29 cellular contexts compared by ENCODE assay signal in genomic region chr19:30047355-30047895, GRCh38.
DNase-seq lines count a peak whose midpoint lies in the region; ATAC-seq and TF ChIP-seq lines count a peak whose summit lies in the region.
"Had no signal": no experiment of that assay in that cellular context is flagged by ENCODE, and none has a peak within 500 bp of the region (broad histone marks: within the 10 kb centered on the region; RNA-seq: fewer than 3 reads in every experiment).

No MANE protein-coding gene starts in this region.

- TF ChIP-seq RAD21 in neural cell (conservative IDR thresholded peaks at IDR 0.05): no peak

- no peaks in the 10 kb centered on the region for H3K4me1 ChIP-seq in CD8-positive, alpha-beta T cell (ENCODE audit: insufficient read depth, low read length)
- H3K4me1 ChIP-seq in Loucy (ENCODE audit: insufficient read depth, low read length, poor library complexity, severe bottlenecking) (peaks cover 22% of the 10 kb centered on the region), colonic mucosa (no peaks in the 10 kb centered on the region)
- H3K4me1 ChIP-seq: breast epithelium, parathyroid adenoma, Peyer's patch, stomach had no signal

- H3K27ac ChIP-seq in CD8-positive, alpha-beta T cell (ENCODE audit: low read depth, low read length): no peak overlapping the region
- H3K27ac ChIP-seq in colonic mucosa (no peak overlapping the region), neural cell (ENCODE audit: low read length) (peak overlapping the region; percentile 60)
- H3K27ac ChIP-seq: breast epithelium, epithelial cell of prostate, left lung, parathyroid adenoma, Peyer's patch, spleen, stomach had no signal

- H3K36me3 ChIP-seq in CD8-positive, alpha-beta T cell (ENCODE audit: insufficient read depth, low read length): no peaks in the 10 kb centered on the region
- no peaks in the 10 kb centered on the region for H3K36me3 ChIP-seq in Loucy (ENCODE audit: insufficient read depth, low read length)
- H3K36me3 ChIP-seq in colonic mucosa: no peaks in the 10 kb centered on the region
- no peaks in the 10 kb centered on the region for H3K36me3 ChIP-seq in neural cell (ENCODE audit: insufficient read depth, low read length)
- H3K36me3 ChIP-seq: breast epithelium, left lung, Peyer's patch, spleen, stomach had no signal

- no peaks in the 10 kb centered on the region for H3K27me3 Mint-ChIP-seq in CD8-positive, alpha-beta T cell (ENCODE audit: low read depth)
- H3K27me3 Mint-ChIP-seq in WTC11 (ENCODE audit: low read depth): no peaks in the 10 kb centered on the region
- H3K27me3 Mint-ChIP-seq: activated CD4-positive, alpha-beta T cell treated with anti-CD3 and anti-CD28 coated beads for 36 hours; B cell; CD8-positive, alpha-beta memory T cell had no signal

- peaks cover 14% of the 10 kb centered on the region for H3K4me1 Mint-ChIP-seq in CD8-positive, alpha-beta T cell (ENCODE audit: low read depth)
- peaks cover 11% of the 10 kb centered on the region for H3K4me1 Mint-ChIP-seq in WTC11

- no peaks in the 10 kb centered on the region for H3K9me3 Mint-ChIP-seq in CD8-positive, alpha-beta T cell
- 0 out of 2 replicates have a peak, but pooled peaks cover 4% of the 10 kb centered on the region for H3K9me3 Mint-ChIP-seq in WTC11
- H3K9me3 Mint-ChIP-seq: activated T-helper 2 cell treated with anti-CD3 and anti-CD28 coated beads, Interferon-gamma antibody, Interleukin-2, Interleukin-4, amounts not matched to agents 10 μg/mL and 5 μg/mL and 100 μg/mL, durations not matched to agents 14 hours and 24 hours and 36 hours; CD8-positive, alpha-beta memory T cell; type B pancreatic cell had no signal

- peaks cover 2% of the 10 kb centered on the region for H3K36me3 Mint-ChIP-seq in CD8-positive, alpha-beta T cell
- no peaks in the 10 kb centered on the region; the same call in 1 of the 2 replicates for H3K36me3 Mint-ChIP-seq in WTC11
- H3K36me3 Mint-ChIP-seq: CD8-positive, alpha-beta memory T cell; type B pancreatic cell had no signal

- intact Hi-C loops in CD8-positive, alpha-beta T cell (cut with DNase I, micrococcal nuclease): no loop called here
- intact Hi-C loops in colonic mucosa (cut with DNase I): no loop called here
- intact Hi-C loops in Right ventricle myocardium superior (cut with DNase I): no loop called here

- H4K20me1 ChIP-seq in Loucy (ENCODE audit: insufficient read depth, low read length, poor library complexity, severe bottlenecking) (no peaks in the 10 kb centered on the region), neural cell (ENCODE audit: insufficient read depth) (no peaks in the 10 kb centered on the region)

- H2AFZ ChIP-seq in Loucy (ENCODE audit: low read length) (no peak overlapping the region), neural cell (ENCODE audit: low read depth, low read length) (no peak overlapping the region)
- H2AFZ ChIP-seq: parathyroid adenoma had no signal

- H3K9ac ChIP-seq in Loucy (ENCODE audit: low read depth, low read length, poor library complexity, severe bottlenecking) (no peak overlapping the region), colonic mucosa (ENCODE audit: low read depth in 2 of 2, low read length in 2 of 2) (no peak overlapping the region), neural cell (ENCODE audit: low read length) (peak overlapping the region; percentile 13)
- H3K9ac ChIP-seq: parathyroid adenoma had no signal

- no peak for TF ChIP-seq EP300 in neural cell (conservative IDR thresholded peaks at IDR 0.05; ENCODE audit: poor library complexity, severe bottlenecking)

- CTCF ChIA-PET in CD8-positive, alpha-beta T cell (lab: Charles Lee): interaction anchor here (1.3 kb wide), 1 partner anchor 11 kb away, joined by 4 read pairs; no protein-coding TSS in a partner anchor
- CTCF ChIA-PET in WTC11 (lab: Charles Lee): interaction anchor here (0.5 kb wide), 1 partner anchor 254 kb away, joined by 3 read pairs; no protein-coding TSS in a partner anchor

- ATAC-seq in CD8-positive, alpha-beta T cell: no peak
- ATAC-seq in GM21529 (IDR thresholded peaks at IDR 0.05; ENCODE audit: unreplicated experiment) (no peak), WTC11 (no peak), Right ventricle myocardium superior (ENCODE audit: poor library complexity) (no peak)
- ATAC-seq: left lung, right cardiac atrium had no signal

- TF ChIP-seq CTCF in CD8-positive, alpha-beta T cell (IDR thresholded peaks at IDR 0.05): no peak
- TF ChIP-seq CTCF in Loucy (conservative IDR thresholded peaks at IDR 0.05; ENCODE audit: low read length): no peak
- no peak for TF ChIP-seq CTCF in colonic mucosa (IDR thresholded peaks at IDR 0.05)
- no peak for TF ChIP-seq CTCF in neural cell (IDR thresholded peaks at IDR 0.05; ENCODE audit: poor library complexity, severe bottlenecking)
- TF ChIP-seq CTCF in WTC11 (IDR thresholded peaks at IDR 0.05): no peak

- H3K27me3 ChIP-seq in CD8-positive, alpha-beta T cell (ENCODE audit: insufficient read depth, low read length): no peaks in the 10 kb centered on the region
- H3K27me3 ChIP-seq in Loucy (ENCODE audit: insufficient read depth, low read length, poor library complexity, severe bottlenecking): no peaks in the 10 kb centered on the region
- H3K27me3 ChIP-seq in colonic mucosa: no peaks in the 10 kb centered on the region
- no peaks in the 10 kb centered on the region for H3K27me3 ChIP-seq in neural cell (ENCODE audit: insufficient read depth, low read depth, low read length)
- H3K27me3 ChIP-seq: breast epithelium, left lung, Peyer's patch, spleen, stomach had no signal

- no peak for DNase-seq in CD8-positive, alpha-beta T cell
- DNase-seq in colonic mucosa: peak; percentile 39
- no peak for DNase-seq in NCI-H1417 (lab: John Stamatoyannopoulos, UW)
- no peak for DNase-seq in WTC11 (ENCODE audit: low spot score)
- DNase-seq in Right ventricle myocardium superior: no peak
- DNase-seq: activated CD4-positive, alpha-beta T cell treated with anti-CD3 and anti-CD28 coated beads for 36 hours; activated naive CD4-positive, alpha-beta T cell treated with anti-CD3 and anti-CD28 coated beads, Interleukin-2, amount 50 U/mL, for 16 hours; DMS 273 treated with DMSO at 0.1 percent for 48 hours; effector memory CD4-positive, alpha-beta T cell; IMR-90; left lung; MV-4-11; NCI-H146; Peyer's patch; right cardiac atrium; SHP77 treated with DMSO at 0.1 percent for 48 hours; spleen; stimulated activated CD4-positive, alpha-beta T cell treated with anti-CD3 and anti-CD28 coated beads, Interleukin-2, amount 100 ng/mL, for 24 hours; stomach had no signal

- H3K4me2 ChIP-seq in Loucy (ENCODE audit: low read depth, low read length, poor library complexity, severe bottlenecking) (peak overlapping the region; percentile 46), neural cell (ENCODE audit: low read length) (peak overlapping the region; percentile 50)

- H3K79me2 ChIP-seq in Loucy (ENCODE audit: insufficient read depth, low read length): no peaks in the 10 kb centered on the region
- H3K79me2 ChIP-seq in neural cell (replicated peaks; ENCODE audit: insufficient read depth, low read length): no peaks in the 10 kb centered on the region
- H3K79me2 ChIP-seq: parathyroid adenoma had no signal

- H3K4me3 Mint-ChIP-seq in CD8-positive, alpha-beta T cell: no peak overlapping the region
- H3K4me3 Mint-ChIP-seq in WTC11: no peak overlapping the region
- H3K4me3 Mint-ChIP-seq: activated CD4-positive, alpha-beta T cell treated with anti-CD3 and anti-CD28 coated beads for 36 hours; B cell; CD8-positive, alpha-beta memory T cell; type B pancreatic cell had no signal

- H3K9me3 ChIP-seq in CD8-positive, alpha-beta T cell (ENCODE audit: low read length): no peaks in the 10 kb centered on the region
- H3K9me3 ChIP-seq in Loucy (ENCODE audit: insufficient read depth, low read depth, low read length) (no peaks in the 10 kb centered on the region), colonic mucosa (no peaks in the 10 kb centered on the region), neural cell (ENCODE audit: low read length) (no peaks in the 10 kb centered on the region)
- H3K9me3 ChIP-seq: breast epithelium, left lung, Peyer's patch, spleen, stomach had no signal

- peak overlapping the region; percentile 33 for H3K27ac Mint-ChIP-seq in CD8-positive, alpha-beta T cell
- H3K27ac Mint-ChIP-seq in WTC11: no peak overlapping the region
- H3K27ac Mint-ChIP-seq: activated CD4-positive, alpha-beta T cell treated with anti-CD3 and anti-CD28 coated beads for 36 hours; activated T-helper 2 cell treated with anti-CD3 and anti-CD28 coated beads, Interferon-gamma antibody, Interleukin-2, Interleukin-4, amounts not matched to agents 10 μg/mL and 5 μg/mL and 100 μg/mL, durations not matched to agents 14 hours and 24 hours and 36 hours; B cell; type B pancreatic cell had no signal

- no peaks in the 10 kb centered on the region for H3K9me2 ChIP-seq in Loucy (replicated peaks; ENCODE audit: low read depth, low read length)
- no peaks in the 10 kb centered on the region for H3K9me2 ChIP-seq in neural cell (ENCODE audit: insufficient read depth, low read length)

- H3F3A ChIP-seq in Loucy (ENCODE audit: low read depth): no peaks in the 10 kb centered on the region
- H3F3A ChIP-seq in neural cell (ENCODE audit: insufficient read depth, low read length, poor library complexity, severe bottlenecking): no peaks in the 10 kb centered on the region

- no peak overlapping the region for H3K4me3 ChIP-seq in CD8-positive, alpha-beta T cell (ENCODE audit: low read depth, low read length)
- no peak overlapping the region for H3K4me3 ChIP-seq in Loucy (ENCODE audit: low read length, poor library complexity, severe bottlenecking)
- H3K4me3 ChIP-seq in colonic mucosa: no peak overlapping the region
- peak overlapping the region; percentile 38 for H3K4me3 ChIP-seq in neural cell (ENCODE audit: low read length)
- H3K4me3 ChIP-seq: breast epithelium, left lung, Peyer's patch, spleen, stomach had no signal

- POLR2A ChIA-PET in CD8-positive, alpha-beta T cell (lab: Charles Lee): no interaction called here
- POLR2A ChIA-PET in WTC11 (lab: Charles Lee): no interaction called here

TF ChIP-seq in WTC11, 78 proteins besides CTCF, POLR2A, EP300 and RAD21:
- TF ChIP-seq ZNF263 (CRISPR knock-in tag; IDR thresholded peaks at IDR 0.05; ENCODE audit: low read depth) (no peak), NR1H2 (CRISPR knock-in tag; IDR thresholded peaks at IDR 0.05) (no peak), ATF1 (CRISPR knock-in tag; IDR thresholded peaks at IDR 0.05) (no peak)
